9 cellular contexts compared by ENCODE assay signal in genomic region chr16:29975811-29976511, GRCh38. TPM values are rescaled to one million over a fixed set of nuclear protein-coding genes. Genes with fewer than 3 reads are reported as not detected.
DNase-seq lines count a peak whose midpoint lies in the region; ATAC-seq and TF ChIP-seq lines count a peak whose summit lies in the region.
"Had no signal": no experiment of that assay in that cellular context is flagged by ENCODE, and none has a peak within 500 bp of the region (broad histone marks: within the 10 kb centered on the region; RNA-seq: fewer than 3 reads in every experiment).

No MANE protein-coding gene starts in this region.

- TF ChIP-seq CTCF in GM06990 (IDR thresholded peaks at IDR 0.05; ENCODE audit: insufficient read depth, low read length, poor library complexity, severe bottlenecking) (no peak), esophagus squamous epithelium (IDR thresholded peaks at IDR 0.05) (no peak), psoas muscle (IDR thresholded peaks at IDR 0.05) (no peak)

- peak overlapping the region; percentile 97 for H3K4me3 ChIP-seq in GM06990 (replicated peaks; ENCODE audit: low read depth, low read length)
- H3K4me3 ChIP-seq in SK-N-MC, result peak overlapping the region; percentile 87
- peak overlapping the region in 3 of 4 donors; percentile 74 to 94 (median 91) for H3K4me3 ChIP-seq in esophagus squamous epithelium
- H3K4me3 ChIP-seq in psoas muscle, result peak overlapping the region; percentile 95

- no peaks in the 10 kb centered on the region for H3K9me3 ChIP-seq in SK-N-MC (ENCODE audit: low read depth, low read length)
- H3K9me3 ChIP-seq in esophagus squamous epithelium, result no peaks in the 10 kb centered on the region
- no peaks in the 10 kb centered on the region for H3K9me3 ChIP-seq in psoas muscle
- H3K9me3 ChIP-seq: right lobe of liver had no signal

- H3K36me3 ChIP-seq in GM06990 (ENCODE audit: control insufficient read depth, insufficient read depth, low read length), result peaks cover 21% of the 10 kb centered on the region
- H3K36me3 ChIP-seq in SK-N-MC (ENCODE audit: insufficient read depth, low read length), result peaks cover 49% of the 10 kb centered on the region
- peaks cover 18 to 48% (median 28%) of the 10 kb centered on the region in 3 donors for H3K36me3 ChIP-seq in esophagus squamous epithelium
- H3K36me3 ChIP-seq in psoas muscle (ENCODE audit: insufficient read depth in 1 of 2, low read depth in 1 of 2), result peaks cover 4 to 52% of the 10 kb centered on the region in 2 donors

- peak overlapping the region; percentile 90 for H3K9ac ChIP-seq in SK-N-MC (ENCODE audit: insufficient read length)

- no peak for TF ChIP-seq POLR2A in esophagus squamous epithelium (IDR thresholded peaks at IDR 0.05)

- H3K27ac ChIP-seq in SK-N-MC (peak overlapping the region; percentile 9; the same call in 1 of the 2 replicates), esophagus squamous epithelium (peak overlapping the region; percentile 37 to 97 (median 85)), psoas muscle (peak overlapping the region; percentile 48)

- DNase-seq in GM06990 (ENCODE audit: extremely low read depth, insufficient read length) (no peak), SK-N-MC (ENCODE audit: low read depth, low spot score) (no peak), esophagus squamous epithelium (lab: John Stamatoyannopoulos, UW) (no peak), psoas muscle (no peak), NCI-H146 (lab: John Stamatoyannopoulos, UW) (no peak)

- whole genome bisulfite sequencing in esophagus squamous epithelium, 2 donors, result 13 to 22% methylated on average over 4 to 6 of the region's 6 CpGs
- WGBS in psoas muscle, 3 donors, result 21 to 32% (median 21%) methylated on average over 6 of the region's 6 CpGs

- ATAC-seq in psoas muscle (no peak), HG03139 (IDR thresholded peaks at IDR 0.05; ENCODE audit: unreplicated experiment) (no peak), GM19395 (IDR thresholded peaks at IDR 0.05; ENCODE audit: unreplicated experiment) (no peak), HG03045 (IDR thresholded peaks at IDR 0.05; ENCODE audit: unreplicated experiment) (no peak)
- ATAC-seq: right lobe of liver had no signal

- intact Hi-C loops in esophagus squamous epithelium (cut with DNase I), result no loop called here
- intact Hi-C loops in psoas muscle (cut with DNase I), result loop anchor here (1.0 to 10.0 kb wide), 5 partner anchors 8 to 1749 kb away; partner anchors contain the start of genes HIRIP3 (in 1 of the 2) and KCTD13 (in 1 of the 2)

- peaks cover 12 to 58% (median 23%) of the 10 kb centered on the region in 3 donors for H3K4me1 ChIP-seq in esophagus squamous epithelium
- peaks cover 25% of the 10 kb centered on the region for H3K4me1 ChIP-seq in psoas muscle

- H3K27me3 ChIP-seq in GM06990 (replicated peaks; ENCODE audit: control insufficient read depth, insufficient read depth, low read length) (no peaks in the 10 kb centered on the region), esophagus squamous epithelium (no peaks in the 10 kb centered on the region), psoas muscle (ENCODE audit: insufficient read depth in 3 of 3, low read length in 2 of 3) (no peaks in the 10 kb centered on the region)
- H3K27me3 ChIP-seq: right lobe of liver had no signal

RNA-seq across cellular contexts. Expression of gene TAOK2, which starts 2.3 kb away (rescaled TPM):
- 10 to 100 TPM; 26.8 to 33.7 (median 30.4) TPM for total RNA-seq in esophagus squamous epithelium
- total RNA-seq in psoas muscle, result 10 to 100 TPM; 18.6 to 28.6 (median 22.0) TPM
- 10 to 100 TPM; 15.7 to 30.2 (median 21.8) TPM for polyA plus RNA-seq in psoas muscle

RNA-seq across cellular contexts. Expression of gene TMEM219, which starts 14.1 kb away (rescaled TPM):
- 100 to 1,000 TPM in 1 of 4 donors, 10 to 100 TPM in 3; 48.0 to 119 (median 80.0) TPM for total RNA-seq in esophagus squamous epithelium
- total RNA-seq in psoas muscle, result 10 to 100 TPM; 39.6 to 64.5 (median 50.3) TPM
- polyA plus RNA-seq in psoas muscle, result 10 to 100 TPM; 53.7 to 80.7 (median 60.4) TPM

RNA-seq across cellular contexts. Expression of gene HIRIP3, which starts 19.5 kb away (rescaled TPM):
- total RNA-seq in esophagus squamous epithelium (10 to 100 TPM in 2 of 4 donors, 1 to 10 TPM in 2; 5.1 to 12.8 (median 9.7) TPM), psoas muscle (10 to 100 TPM; 18.9 to 22.0 (median 20.7) TPM)
- polyA plus RNA-seq in psoas muscle, result 10 to 100 TPM; 18.5 to 62.5 (median 23.1) TPM

RNA-seq across cellular contexts. Expression of gene INO80E, which starts 20.1 kb away (rescaled TPM):
- total RNA-seq in esophagus squamous epithelium (10 to 100 TPM; 34.3 to 59.9 (median 48.0) TPM), psoas muscle (10 to 100 TPM; 30.5 to 43.3 (median 34.1) TPM)
- polyA plus RNA-seq in psoas muscle, result 10 to 100 TPM; 59.8 to 86.9 (median 77.3) TPM

RNA-seq across cellular contexts. Expression of gene DOC2A, which starts 34.9 kb away (rescaled TPM):
- total RNA-seq in esophagus squamous epithelium (under 1 TPM in 2 of 4 donors, not detected in 2; 0.50 to 0.76 TPM), psoas muscle (under 1 TPM in 2 of 4 donors, not detected in 2; 0.11 to 0.51 TPM)
- polyA plus RNA-seq in psoas muscle, result under 1 TPM; 0.13 to 0.20 (median 0.15) TPM

Comparison
In these comparisons a context has a peak if more than half of its experiments do, and no peak if none do; other contexts are left out.
1. H3K27ac ChIP-seq: peak in every context shown above with its lines; median percentile 85 in esophagus squamous epithelium; 48 in psoas muscle; 9 in SK-N-MC.